Comparison of ENCODE assay signal across 18 cellular contexts in genomic region chr1:207316141-207316540, GRCh38. TPM values are rescaled to one million over a fixed set of nuclear protein-coding genes. Genes with fewer than 3 reads are reported as not detected.
A peak's percentile ranks its signal among the peaks of the same experiment; 100 is the strongest.
DNase-seq lines count a peak whose midpoint lies in the region; ATAC-seq, FAIRE-seq and TF ChIP-seq lines count a peak whose summit lies in the region.
"Had no signal": no experiment of that assay in that cellular context is flagged by ENCODE, and none has a peak within 500 bp of the region (broad histone marks: within the 10 kb centered on the region; RNA-seq: fewer than 3 reads in every experiment).

No MANE protein-coding gene starts in this region.

- H3K4me1 ChIP-seq in BLaER1 treated with 17β-estradiol and CSF1 and Interleukin-3, amounts not matched to agents 10 nM and 100 nM, result peaks cover 19 to 81% (median 57%) of the 10 kb centered on the region in 10 experiments
- H3K4me1 ChIP-seq in esophagus (ENCODE audit: control insufficient read depth in 2 of 2, insufficient read depth in 2 of 2, low read length in 1 of 2) (peaks cover 0 to 7% of the 10 kb centered on the region in 2 donors), pancreas (peaks cover 16 to 31% (median 29%) of the 10 kb centered on the region in 3 donors)

- H3K36me3 ChIP-seq in BLaER1 treated with 17β-estradiol and CSF1 and Interleukin-3, amounts not matched to agents 10 nM and 100 nM, result no peaks in the 10 kb centered on the region
- no peaks in the 10 kb centered on the region for H3K36me3 ChIP-seq in esophagus (ENCODE audit: control insufficient read depth in 2 of 2, insufficient read depth in 2 of 2, low read length in 1 of 2)
- H3K36me3 ChIP-seq in pancreas, result no peaks in the 10 kb centered on the region
- H3K36me3 ChIP-seq: cardiac muscle cell, heart left ventricle, upper lobe of right lung had no signal

- no peak overlapping the region for H3K4me3 ChIP-seq in BLaER1 treated with 17β-estradiol and CSF1 and Interleukin-3, amounts not matched to agents 10 nM and 100 nM
- H3K4me3 ChIP-seq in esophagus (ENCODE audit: low read depth in 1 of 2, low read length in 2 of 2) (no peak overlapping the region), pancreas (no peak overlapping the region)
- H3K4me3 ChIP-seq: cardiac muscle cell, heart left ventricle, upper lobe of right lung had no signal

- no peaks in the 10 kb centered on the region for H3K9me3 ChIP-seq in BLaER1 treated with 17β-estradiol and CSF1 and Interleukin-3, amounts not matched to agents 10 nM and 100 nM (replicated peaks in 1 of 11)
- H3K9me3 ChIP-seq in esophagus (ENCODE audit: control insufficient read depth in 2 of 2, insufficient read depth in 1 of 2, low read depth in 1 of 2, low read length in 1 of 2), result no peaks in the 10 kb centered on the region
- no peaks in the 10 kb centered on the region for H3K9me3 ChIP-seq in pancreas
- H3K9me3 ChIP-seq: heart left ventricle, upper lobe of right lung had no signal

- DNase-seq in HT-29 (ENCODE audit: low spot score) (peak; percentile 75), pancreas (peak in 5 of 6 donors; percentile 45 to 84 (median 83)), T-helper 1 cell (no peak), DMS114 treated with DMSO at 0.1 percent for 48 hours (lab: John Stamatoyannopoulos, UW; ENCODE audit: unreplicated experiment) (no peak), NCI-H774 (lab: John Stamatoyannopoulos, UW) (no peak), germinal center (ENCODE audit: low spot score) (no peak)
- DNase-seq: NCI-H2081 treated with DMSO at 0.1 percent for 48 hours; NCI-H524; right cardiac atrium; stimulated activated naive CD4-positive, alpha-beta T cell; upper lobe of right lung had no signal

- peak in 2 of 4 donors; percentile 5 to 12 for TF ChIP-seq CTCF in pancreas (IDR thresholded peaks at IDR 0.05)

- FAIRE-seq in pancreas (lab: Jason Lieb, UNC), result no peak
- FAIRE-seq: GM19239, H54 had no signal

- peak overlapping the region in 8 of 11 experiments; percentile 61 to 78 (median 68); a peak in 15 of 22 replicates for H3K27ac ChIP-seq in BLaER1 treated with 17β-estradiol and CSF1 and Interleukin-3, amounts not matched to agents 10 nM and 100 nM
- H3K27ac ChIP-seq in esophagus (ENCODE audit: low read depth in 2 of 2, low read length in 1 of 2) (peak overlapping the region; percentile 48 to 59), pancreas (peak overlapping the region in 3 of 4 donors; percentile 52 to 76 (median 62))
- H3K27ac ChIP-seq: cardiac muscle cell had no signal

- H3K4me2 ChIP-seq in BLaER1 treated with 17β-estradiol and CSF1 and Interleukin-3, amounts not matched to agents 10 nM and 100 nM, result peak overlapping the region in 10 of 11 experiments; percentile 34 to 82 (median 64); a peak in 18 of 22 replicates

- no peaks in the 10 kb centered on the region for H3K27me3 ChIP-seq in BLaER1 treated with 17β-estradiol and CSF1 and Interleukin-3, amounts not matched to agents 10 nM and 100 nM
- H3K27me3 ChIP-seq in esophagus (ENCODE audit: control insufficient read depth in 1 of 2, insufficient read depth in 2 of 2, low read length in 2 of 2), result no peaks in the 10 kb centered on the region
- no peaks in the 10 kb centered on the region for H3K27me3 ChIP-seq in pancreas
- H3K27me3 ChIP-seq: cardiac muscle cell, heart left ventricle, upper lobe of right lung had no signal

- peak; percentile 75 to 84 (median 80) for ATAC-seq in pancreas
- ATAC-seq: activated T-helper 17 cell treated with anti-CD3 and anti-CD28 coated beads, Interleukin-2, amount 50 U/mL, for 72 hours; right cardiac atrium had no signal

- H4K20me1 ChIP-seq in BLaER1 treated with 17β-estradiol and CSF1 and Interleukin-3, amounts not matched to agents 10 nM and 100 nM, result no peaks in the 10 kb centered on the region

- H3K9ac ChIP-seq in BLaER1 treated with 17β-estradiol and CSF1 and Interleukin-3, amounts not matched to agents 10 nM and 100 nM, result peak overlapping the region in 2 of 11 experiments; percentile 37 to 41; a peak in 3 of 22 replicates

- intact Hi-C loops in pancreas (cut with DNase I), result no loop called here

RNA-seq across cellular contexts. Expression of gene CD55, which starts 5.3 kb away (rescaled TPM):
- total RNA-seq in HT-29 (2014; rRNA removed; shearing (Covaris generic)), result 55.0 and 65.9 TPM in 2 replicates
- 100 to 1,000 TPM in 1 of 2 donors, 10 to 100 TPM in 1; 48.6 to 118 TPM for polyA plus RNA-seq in esophagus
- 10 to 100 TPM in 5 of 6 donors, 1 to 10 TPM in 1; 8.6 to 25.7 (median 15.7) TPM for total RNA-seq in pancreas
- 10 to 100 TPM in 1 of 2 donors, 1 to 10 TPM in 1; 8.1 to 20.7 TPM for polyA plus RNA-seq in pancreas

Comparison
In these comparisons a context has a peak if more than half of its experiments do, and no peak if none do; other contexts are left out.
1. DNase-seq: peak in HT-29 (single experiment) and pancreas (5 of 6); none in T-helper 1 cell (0 of 5), DMS114 treated with DMSO at 0.1 percent for 48 hours (single experiment), NCI-H774 (single experiment) and germinal center (single experiment).
2. Peak in every context shown above with its lines, with median percentiles within 50 percentile points of each other: H3K27ac ChIP-seq.